ENCODE assay signal across 12 cellular contexts in genomic region chr10:71372882-71373495, GRCh38. TPM values are rescaled to one million over a fixed set of nuclear protein-coding genes. Genes with fewer than 3 reads are reported as not detected.
DNase-seq lines count a peak whose midpoint lies in the region; ATAC-seq, FAIRE-seq and TF ChIP-seq lines count a peak whose summit lies in the region.
"Had no signal": no experiment of that assay in that cellular context is flagged by ENCODE, and none has a peak within 500 bp of the region (broad histone marks: within the 10 kb centered on the region; RNA-seq: fewer than 3 reads in every experiment).

No MANE protein-coding gene starts in this region.

- H3K4me1 Mint-ChIP-seq in immature natural killer cell: peaks cover 12 to 19% of the 10 kb centered on the region in 2 donors
- H3K4me1 Mint-ChIP-seq in activated T-helper 2 cell treated with anti-CD3 and anti-CD28 coated beads, Interferon-gamma antibody, Interleukin-2, Interleukin-4, amounts not matched to agents 10 μg/mL and 5 μg/mL and 100 μg/mL, durations not matched to agents 14 hours and 24 hours and 36 hours (ENCODE audit: low read depth): peaks cover 11% of the 10 kb centered on the region

- no peaks in the 10 kb centered on the region for H3K36me3 ChIP-seq in SJCRH30

- intact Hi-C loops in activated T-helper 2 cell treated with anti-CD3 and anti-CD28 coated beads, Interferon-gamma antibody, Interleukin-2, Interleukin-4, amounts not matched to agents 10 μg/mL and 5 μg/mL and 100 μg/mL, durations not matched to agents 14 hours and 24 hours and 36 hours (cut with micrococcal nuclease): no loop called here

- no peaks in the 10 kb centered on the region for H3K27me3 ChIP-seq in SJCRH30

- TF ChIP-seq POLR2A in GM12891 (IDR thresholded peaks at IDR 0.05; ENCODE audit: low read depth, low read length): no peak

- no peak for DNase-seq in GM12891 (ENCODE audit: insufficient read length, low spot score)
- peak; percentile 34 for DNase-seq in globus pallidus (ENCODE audit: low spot score)
- DNase-seq in immature natural killer cell: no peak
- no peak for DNase-seq in NCI-H510A treated with DMSO at 0.1 percent for 48 hours (lab: John Stamatoyannopoulos, UW)
- DNase-seq in activated T-helper 2 cell treated with anti-CD3 and anti-CD28 coated beads, Interferon-gamma antibody, Interleukin-2, Interleukin-4, amounts not matched to agents 10 μg/mL and 5 μg/mL and 100 μg/mL, durations not matched to agents 14 hours and 24 hours and 36 hours (ENCODE audit: low spot score): no peak
- DNase-seq in SJCRH30: no peak
- DNase-seq: activated CD4-positive, alpha-beta T cell treated with anti-CD3 and anti-CD28 coated beads, Interleukin-2, amount 10 ng/mL, durations not matched to agents 24 days and 14 days; C1 segment of cervical spinal cord; NK-92 treated with Interleukin-12 subunit alpha and Interleukin-12 subunit beta, amount 100 ng/mL, for 24 hours had no signal

- H3K4me1 ChIP-seq in SJCRH30: no peaks in the 10 kb centered on the region

- no peak overlapping the region for H3K4me3 ChIP-seq in SJCRH30

- H3K9me3 ChIP-seq in SJCRH30 (replicated peaks): no peaks in the 10 kb centered on the region

- peak; percentile 50 for ATAC-seq in GM21529 (IDR thresholded peaks at IDR 0.05; ENCODE audit: unreplicated experiment)
- ATAC-seq in HG03520 (IDR thresholded peaks at IDR 0.05; ENCODE audit: unreplicated experiment): peak; percentile 41

- H3K36me3 Mint-ChIP-seq in immature natural killer cell: no peaks in the 10 kb centered on the region
- no peaks in the 10 kb centered on the region for H3K36me3 Mint-ChIP-seq in activated T-helper 2 cell treated with anti-CD3 and anti-CD28 coated beads, Interferon-gamma antibody, Interleukin-2, Interleukin-4, amounts not matched to agents 10 μg/mL and 5 μg/mL and 100 μg/mL, durations not matched to agents 14 hours and 24 hours and 36 hours (ENCODE audit: low read depth)

- H3K4me3 Mint-ChIP-seq in immature natural killer cell: no peak overlapping the region
- H3K4me3 Mint-ChIP-seq in activated T-helper 2 cell treated with anti-CD3 and anti-CD28 coated beads, Interferon-gamma antibody, Interleukin-2, Interleukin-4, amounts not matched to agents 10 μg/mL and 5 μg/mL and 100 μg/mL, durations not matched to agents 14 hours and 24 hours and 36 hours (ENCODE audit: low read depth): no peak overlapping the region
- H3K4me3 Mint-ChIP-seq: activated CD4-positive, alpha-beta T cell treated with anti-CD3 and anti-CD28 coated beads, Interleukin-2, amount 10 ng/mL, durations not matched to agents 24 days and 14 days had no signal

- H3K27ac Mint-ChIP-seq in immature natural killer cell: no peak overlapping the region
- no peak overlapping the region for H3K27ac Mint-ChIP-seq in activated T-helper 2 cell treated with anti-CD3 and anti-CD28 coated beads, Interferon-gamma antibody, Interleukin-2, Interleukin-4, amounts not matched to agents 10 μg/mL and 5 μg/mL and 100 μg/mL, durations not matched to agents 14 hours and 24 hours and 36 hours
- H3K27ac Mint-ChIP-seq: activated CD4-positive, alpha-beta T cell treated with anti-CD3 and anti-CD28 coated beads, Interleukin-2, amount 10 ng/mL, durations not matched to agents 24 days and 14 days had no signal

- peak; percentile 94 for FAIRE-seq in GM12891 (lab: Jason Lieb, UNC)

- no peak overlapping the region for H3K27ac ChIP-seq in SJCRH30
- H3K27ac ChIP-seq: KMS-11 had no signal

- no peaks in the 10 kb centered on the region for H3K9me3 Mint-ChIP-seq in immature natural killer cell
- H3K9me3 Mint-ChIP-seq in activated T-helper 2 cell treated with anti-CD3 and anti-CD28 coated beads, Interferon-gamma antibody, Interleukin-2, Interleukin-4, amounts not matched to agents 10 μg/mL and 5 μg/mL and 100 μg/mL, durations not matched to agents 14 hours and 24 hours and 36 hours: no peaks in the 10 kb centered on the region
- H3K9me3 Mint-ChIP-seq: activated CD4-positive, alpha-beta T cell treated with anti-CD3 and anti-CD28 coated beads, Interleukin-2, amount 10 ng/mL, durations not matched to agents 24 days and 14 days had no signal

- H3K27me3 Mint-ChIP-seq in immature natural killer cell (ENCODE audit: low read depth in 3 of 3): peaks cover 0 to 10% (median 3%) of the 10 kb centered on the region in 3 donors
- H3K27me3 Mint-ChIP-seq in activated T-helper 2 cell treated with anti-CD3 and anti-CD28 coated beads, Interferon-gamma antibody, Interleukin-2, Interleukin-4, amounts not matched to agents 10 μg/mL and 5 μg/mL and 100 μg/mL, durations not matched to agents 14 hours and 24 hours and 36 hours (ENCODE audit: low read depth): peaks cover 8% of the 10 kb centered on the region

TF ChIP-seq in GM12891, 5 proteins besides CTCF, POLR2A, EP300 and RAD21:
- TF ChIP-seq SPI1 (IDR thresholded peaks at IDR 0.05; ENCODE audit: low read depth, low read length) (peak; percentile 100), POU2F2 (IDR thresholded peaks at IDR 0.05; ENCODE audit: low read depth, low read length) (no peak; the same call in 1 of the 2 replicates)

RNA-seq across cellular contexts. Expression of gene CDH23, which starts 23.7 kb away (rescaled TPM):
- 0.59 TPM for polyA plus RNA-seq in GM12891 (2012; ENCODE audit: low read depth, missing spikeins)
- polyA plus RNA-seq in immature natural killer cell: under 1 TPM in 2 of 3 donors, not detected in 1; 0.47 to 0.59 TPM
- 0.44 and 0.55 TPM in 2 replicates for total RNA-seq in activated T-helper 2 cell treated with anti-CD3 and anti-CD28 coated beads, Interferon-gamma antibody, Interleukin-2, Interleukin-4, amounts not matched to agents 10 μg/mL and 5 μg/mL and 100 μg/mL, durations not matched to agents 14 hours and 24 hours and 36 hours
- total RNA-seq in SJCRH30 (2014; rRNA removed; shearing (Covaris generic)): 0.02 and 0.18 TPM in 2 replicates

RNA-seq across cellular contexts. Expression of gene SLC29A3, which starts 53.9 kb away (rescaled TPM):
- polyA plus RNA-seq in GM12891 (2012; ENCODE audit: low read depth, missing spikeins): 1.6 TPM
- 10 to 100 TPM in 2 of 3 donors, 1 to 10 TPM in 1; 7.9 to 12.8 (median 11.7) TPM for polyA plus RNA-seq in immature natural killer cell
- 7.2 and 7.3 TPM in 2 replicates for total RNA-seq in activated T-helper 2 cell treated with anti-CD3 and anti-CD28 coated beads, Interferon-gamma antibody, Interleukin-2, Interleukin-4, amounts not matched to agents 10 μg/mL and 5 μg/mL and 100 μg/mL, durations not matched to agents 14 hours and 24 hours and 36 hours
- total RNA-seq in SJCRH30 (2014; rRNA removed; shearing (Covaris generic)): 1.6 and 1.8 TPM in 2 replicates
